In the genomic region with DNA sequence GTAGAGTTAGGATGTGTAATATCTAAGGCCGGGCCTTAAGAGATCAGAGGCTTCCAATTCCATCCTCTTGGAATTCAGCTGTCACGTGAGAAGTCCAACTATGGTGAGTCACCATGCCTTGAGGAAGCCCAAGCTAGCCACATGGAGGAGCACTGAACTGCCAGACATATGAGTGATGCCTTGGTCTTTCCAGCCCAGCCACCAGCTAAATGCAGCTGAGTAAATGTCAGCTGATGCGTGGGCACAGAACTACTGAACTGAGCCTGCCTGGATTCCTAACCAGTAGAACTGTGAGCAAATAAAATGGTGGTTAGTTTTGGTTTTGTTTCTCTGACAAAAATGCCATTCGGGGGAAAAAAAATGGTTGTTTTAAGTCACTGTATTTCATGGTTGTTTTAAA, we compare ENCODE assay signal across 9 cellular contexts.
DNase-seq lines count a peak whose midpoint lies in the region; ATAC-seq, FAIRE-seq and TF ChIP-seq lines count a peak whose summit lies in the region.
"Had no signal": no experiment of that assay in that cellular context is flagged by ENCODE, and none has a peak within 500 bp of the region (broad histone marks: within the 10 kb centered on the region; RNA-seq: fewer than 3 reads in every experiment).

No MANE protein-coding gene starts in this region.

- H3K79me2 ChIP-seq in HepG2 (ENCODE audit: insufficient read depth, low read length) = no peaks in the 10 kb centered on the region

- no peak overlapping the region for H3K27ac Mint-ChIP-seq in type B pancreatic cell

- ATAC-seq in GM18502 (IDR thresholded peaks at IDR 0.05; ENCODE audit: poor library complexity, unreplicated experiment) (peak; percentile 82), HG03060 (IDR thresholded peaks at IDR 0.05; ENCODE audit: low read depth, unreplicated experiment) (peak; percentile 62), HepG2 (no peak)

- no peaks in the 10 kb centered on the region for H3K36me3 Mint-ChIP-seq in type B pancreatic cell

- POLR2A ChIA-PET in HepG2 (lab: Yijun Ruan, JAX) = no interaction called here

- TF ChIP-seq EP300 in HepG2 (IDR thresholded peaks at IDR 0.05; ENCODE audit: low read depth in 2 of 2, low read length in 2 of 2) (no peak), HepG2 (CRISPR knock-in tag; IDR thresholded peaks at IDR 0.05; ENCODE audit: borderline replicate concordance) (no peak), ovary (IDR thresholded peaks at IDR 0.05) (no peak)

- H3K9me3 ChIP-seq in HepG2 (ENCODE audit: low read length) (no peaks in the 10 kb centered on the region), ovary (no peaks in the 10 kb centered on the region)

- no peaks in the 10 kb centered on the region for H3K36me3 ChIP-seq in HepG2 (replicated peaks in 1 of 2; ENCODE audit: control insufficient read depth in 1 of 2, insufficient read depth in 2 of 2, low read length in 2 of 2)
- no peaks in the 10 kb centered on the region for H3K36me3 ChIP-seq in ovary

- TF ChIP-seq POLR2A in HepG2 (IDR thresholded peaks at IDR 0.05; ENCODE audit: insufficient read depth in 1 of 2, low read depth in 2 of 2, low read length in 2 of 2) = no peak
- no peak for TF ChIP-seq POLR2A in ovary (IDR thresholded peaks at IDR 0.05)

- 19% methylated on average over 4 of the region's 4 CpGs for WGBS in HepG2 (ENCODE audit: low lambda C conversion rate)
- 66 to 74% (median 67%) methylated on average over 4 of the region's 4 CpGs for WGBS in ovary, 3 donors

- CTCF ChIA-PET in HepG2 (lab: Yijun Ruan, JAX; ENCODE audit: low intra/inter-chr PET ratio, low total read pairs) = no interaction called here

- H3K9me3 Mint-ChIP-seq in type B pancreatic cell = no peaks in the 10 kb centered on the region

- intact Hi-C loops in HepG2 (cut with micrococcal nuclease; ENCODE audit: unreplicated experiment) = no loop called here
- intact Hi-C loops in head of caudate nucleus (cut with DNase I) = no loop called here
- intact Hi-C loops in ovary (cut with DNase I) = no loop called here

- H3K4me2 ChIP-seq in HepG2 (ENCODE audit: low read depth, low read length) = no peak overlapping the region

- no peak overlapping the region for H3K4me3 Mint-ChIP-seq in type B pancreatic cell

- in situ Hi-C loops in HepG2 (cut with HindIII; ENCODE audit: extremely low pct_ligation_motif_present, low pct_unique_long_range_greater_than_20kb) = no loop called here

- no peaks in the 10 kb centered on the region for H4K20me1 ChIP-seq in HepG2 (ENCODE audit: insufficient read depth, low read length)

- H3K4me1 ChIP-seq in HepG2 (ENCODE audit: insufficient read depth, low read length) (no peaks in the 10 kb centered on the region), ovary (ENCODE audit: insufficient read depth) (no peaks in the 10 kb centered on the region)

- no peak for TF ChIP-seq RAD21 in HepG2 (CRISPR knock-in tag; IDR thresholded peaks at IDR 0.05)

- H3K27ac ChIP-seq in HepG2 (ENCODE audit: extremely low read length, insufficient read depth, low read length) (no peak overlapping the region), ovary (no peak overlapping the region)
- H3K27ac ChIP-seq: SK-N-MC had no signal

- DNase-seq in activated CD4-positive, alpha-beta T cell treated with anti-CD3 and anti-CD28 coated beads, Interleukin-2, amount 50 U/mL, for 48 hours = peak; percentile 51 to 72
- no peak for DNase-seq in HepG2 (ENCODE audit: low spot score)
- no peak for DNase-seq in head of caudate nucleus
- DNase-seq in KG1 (lab: John Stamatoyannopoulos, UW) = no peak
- DNase-seq in type B pancreatic cell (ENCODE audit: extremely low spot score, unreplicated experiment) = no peak
- DNase-seq in ovary = no peak

- no peak for FAIRE-seq in HepG2 (lab: Jason Lieb, UNC)

- no peaks in the 10 kb centered on the region for H3K4me1 Mint-ChIP-seq in type B pancreatic cell (ENCODE audit: unreplicated experiment)

- no TSS peak for BruUV-seq in HepG2 (replicated peaks; lab: Mats Ljungman, UMichigan)

- peaks cover 4% of the 10 kb centered on the region for H3K27me3 Mint-ChIP-seq in type B pancreatic cell

- H3K27me3 ChIP-seq in HepG2 (ENCODE audit: control insufficient read depth in 1 of 2, insufficient read depth in 2 of 2, low read length in 2 of 2) (peaks cover 0 to 20% of the 10 kb centered on the region in 2 experiments; a peak in 2 of 5 replicates), ovary (no peaks in the 10 kb centered on the region)

- TF ChIP-seq CTCF in HepG2 (CRISPR knock-in tag; IDR thresholded peaks at IDR 0.05) (no peak), type B pancreatic cell (conservative IDR thresholded peaks at IDR 0.05) (no peak), ovary (IDR thresholded peaks at IDR 0.05) (no peak)

- no peak overlapping the region for H3K9ac ChIP-seq in HepG2 (ENCODE audit: insufficient read depth, low read depth, low read length)

- H3K4me3 ChIP-seq in HepG2 (replicated peaks in 1 of 3; ENCODE audit: insufficient read depth in 1 of 3, low read depth in 2 of 3, low read length in 3 of 3) = no peak overlapping the region
- H3K4me3 ChIP-seq in ovary = no peak overlapping the region
- H3K4me3 ChIP-seq: SK-N-MC had no signal

- H2AFZ ChIP-seq in HepG2 (ENCODE audit: low read length) = no peak overlapping the region

TF ChIP-seq in HepG2, 621 proteins besides CTCF, POLR2A, EP300 and RAD21:
- peak; percentile 42; the same call in 1 of the 2 replicates for TF ChIP-seq FOSL2 (CRISPR knock-in tag; IDR thresholded peaks at IDR 0.05)
- TF ChIP-seq FOXO1 (CRISPR knock-in tag; IDR thresholded peaks at IDR 0.05) = no peak
- TF ChIP-seq BHLHE40 (IDR thresholded peaks at IDR 0.05; ENCODE audit: low read length) = peak; percentile 25; the same call in 1 of the 2 replicates
- no peak for TF ChIP-seq ZNF552 (CRISPR knock-in tag; IDR thresholded peaks at IDR 0.05; ENCODE audit: borderline replicate concordance)
- no peak for TF ChIP-seq TFDP1 (CRISPR knock-in tag; IDR thresholded peaks at IDR 0.05; ENCODE audit: borderline replicate concordance)
- TF ChIP-seq, protein P1, sequence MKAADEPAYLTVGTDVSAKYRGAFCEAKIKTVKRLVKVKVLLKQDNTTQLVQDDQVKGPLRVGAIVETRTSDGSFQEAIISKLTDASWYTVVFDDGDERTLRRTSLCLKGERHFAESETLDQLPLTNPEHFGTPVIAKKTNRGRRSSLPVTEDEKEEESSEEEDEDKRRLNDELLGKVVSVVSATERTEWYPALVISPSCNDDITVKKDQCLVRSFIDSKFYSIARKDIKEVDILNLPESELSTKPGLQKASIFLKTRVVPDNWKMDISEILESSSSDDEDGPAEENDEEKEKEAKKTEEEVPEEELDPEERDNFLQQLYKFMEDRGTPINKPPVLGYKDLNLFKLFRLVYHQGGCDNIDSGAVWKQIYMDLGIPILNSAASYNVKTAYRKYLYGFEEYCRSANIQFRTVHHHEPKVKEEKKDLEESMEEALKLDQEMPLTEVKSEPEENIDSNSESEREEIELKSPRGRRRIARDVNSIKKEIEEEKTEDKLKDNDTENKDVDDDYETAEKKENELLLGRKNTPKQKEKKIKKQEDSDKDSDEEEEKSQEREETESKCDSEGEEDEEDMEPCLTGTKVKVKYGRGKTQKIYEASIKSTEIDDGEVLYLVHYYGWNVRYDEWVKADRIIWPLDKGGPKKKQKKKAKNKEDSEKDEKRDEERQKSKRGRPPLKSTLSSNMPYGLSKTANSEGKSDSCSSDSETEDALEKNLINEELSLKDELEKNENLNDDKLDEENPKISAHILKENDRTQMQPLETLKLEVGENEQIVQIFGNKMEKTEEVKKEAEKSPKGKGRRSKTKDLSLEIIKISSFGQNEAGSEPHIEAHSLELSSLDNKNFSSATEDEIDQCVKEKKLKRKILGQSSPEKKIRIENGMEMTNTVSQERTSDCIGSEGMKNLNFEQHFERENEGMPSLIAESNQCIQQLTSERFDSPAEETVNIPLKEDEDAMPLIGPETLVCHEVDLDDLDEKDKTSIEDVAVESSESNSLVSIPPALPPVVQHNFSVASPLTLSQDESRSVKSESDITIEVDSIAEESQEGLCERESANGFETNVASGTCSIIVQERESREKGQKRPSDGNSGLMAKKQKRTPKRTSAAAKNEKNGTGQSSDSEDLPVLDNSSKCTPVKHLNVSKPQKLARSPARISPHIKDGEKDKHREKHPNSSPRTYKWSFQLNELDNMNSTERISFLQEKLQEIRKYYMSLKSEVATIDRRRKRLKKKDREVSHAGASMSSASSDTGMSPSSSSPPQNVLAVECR (CRISPR knock-in tag; IDR thresholded peaks at IDR 0.05; ENCODE audit: borderline replicate concordance) = no peak
- TF ChIP-seq ZNF512B (CRISPR knock-in tag; IDR thresholded peaks at IDR 0.05; ENCODE audit: borderline replicate concordance) = no peak

Comparison
In these comparisons a context has a peak if more than half of its experiments do, and no peak if none do; other contexts are left out.
1. DNase-seq: peak in activated CD4-positive, alpha-beta T cell treated with anti-CD3 and anti-CD28 coated beads, Interleukin-2, amount 50 U/mL, for 48 hours (2 of 2); none in HepG2 (single experiment), head of caudate nucleus (0 of 42), KG1 (single experiment), type B pancreatic cell (single experiment) and ovary (0 of 5).